ENCODE assay signal across 18 cellular contexts in genomic region chr3:39449796-39450195, GRCh38. TPM values are rescaled to one million over a fixed set of nuclear protein-coding genes. Genes with fewer than 3 reads are reported as not detected.
A peak's percentile ranks its signal among the peaks of the same experiment; 100 is the strongest.
DNase-seq lines count a peak whose midpoint lies in the region; ATAC-seq and TF ChIP-seq lines count a peak whose summit lies in the region.
"Had no signal": no experiment of that assay in that cellular context is flagged by ENCODE, and none has a peak within 500 bp of the region (broad histone marks: within the 10 kb centered on the region; RNA-seq: fewer than 3 reads in every experiment).

No MANE protein-coding gene starts in this region.

- no peak overlapping the region for H3K4me2 ChIP-seq in parathyroid adenoma (ENCODE audit: low read length)
- H3K4me2 ChIP-seq: A549; BLaER1 treated with 17β-estradiol and CSF1 and Interleukin-3, amounts not matched to agents 10 nM and 100 nM had no signal

- H3K4me1 ChIP-seq in endodermal cell (ENCODE audit: control insufficient read depth, insufficient read depth, low read length): no peaks in the 10 kb centered on the region
- H3K4me1 ChIP-seq in parathyroid adenoma: peaks cover 32% of the 10 kb centered on the region
- H3K4me1 ChIP-seq: A549 had no signal

- H3K4me3 Mint-ChIP-seq in endodermal cell: no peak overlapping the region
- H3K4me3 Mint-ChIP-seq: B cell; CD4-positive, alpha-beta T cell; CD8-positive, alpha-beta T cell had no signal

- no peaks in the 10 kb centered on the region for H3K9me3 Mint-ChIP-seq in endodermal cell
- H3K9me3 Mint-ChIP-seq: CD4-positive, alpha-beta T cell; CD8-positive, alpha-beta T cell had no signal

- no peaks in the 10 kb centered on the region for H3K27me3 ChIP-seq in endodermal cell (ENCODE audit: control insufficient read depth, insufficient read depth, low read length, poor library complexity, severe bottlenecking)
- no peaks in the 10 kb centered on the region for H3K27me3 ChIP-seq in parathyroid adenoma (ENCODE audit: control insufficient read depth, insufficient read depth, low read length)
- H3K27me3 ChIP-seq: BLaER1 treated with 17β-estradiol and CSF1 and Interleukin-3, amounts not matched to agents 10 nM and 100 nM had no signal

- no peak for TF ChIP-seq CTCF in endodermal cell (conservative IDR thresholded peaks at IDR 0.05)
- no peak for TF ChIP-seq CTCF in parathyroid adenoma (IDR thresholded peaks at IDR 0.05)

- H3K27me3 Mint-ChIP-seq in endodermal cell (ENCODE audit: insufficient read depth): no peaks in the 10 kb centered on the region

- DNase-seq in endodermal cell (peak; percentile 22), substantia nigra (lab: John Stamatoyannopoulos, UW) (no peak)
- DNase-seq: AML-193; Caco-2; Calu3; CD4-positive, alpha-beta T cell; CD8-positive, alpha-beta T cell; DMS79 treated with DMSO at 0.1 percent for 48 hours; GF-D8 had no signal

- no peak overlapping the region for H3K9ac ChIP-seq in endodermal cell (ENCODE audit: extremely low read depth, low read length, poor library complexity, severe bottlenecking)
- no peak overlapping the region for H3K9ac ChIP-seq in parathyroid adenoma
- H3K9ac ChIP-seq: BLaER1 treated with 17β-estradiol and CSF1 and Interleukin-3, amounts not matched to agents 10 nM and 100 nM had no signal

- H2AFZ ChIP-seq in parathyroid adenoma: no peak overlapping the region

- ATAC-seq in HG02870 (IDR thresholded peaks at IDR 0.05; ENCODE audit: unreplicated experiment) (no peak), GM21619 (IDR thresholded peaks at IDR 0.05; ENCODE audit: unreplicated experiment) (no peak)
- ATAC-seq: A549; CD8-positive, alpha-beta T cell had no signal

- WGBS in endodermal cell (ENCODE audit: insufficient coverage in 1 of 2, insufficient read length in 1 of 2), 2 experiments: 98 to 100% methylated on average over 1 to 3 of the region's 3 CpGs

- H3K4me3 ChIP-seq in endodermal cell (ENCODE audit: low read length) (no peak overlapping the region), parathyroid adenoma (ENCODE audit: low read depth, low read length) (no peak overlapping the region)
- H3K4me3 ChIP-seq: A549; BLaER1 treated with 17β-estradiol and CSF1 and Interleukin-3, amounts not matched to agents 10 nM and 100 nM had no signal

- no peaks in the 10 kb centered on the region for H3K9me3 ChIP-seq in endodermal cell (ENCODE audit: control insufficient read depth, low read length)
- H3K9me3 ChIP-seq in parathyroid adenoma (ENCODE audit: control insufficient read depth, low read length): no peaks in the 10 kb centered on the region
- H3K9me3 ChIP-seq: A549; BLaER1 treated with 17β-estradiol and CSF1 and Interleukin-3, amounts not matched to agents 10 nM and 100 nM; Caco-2 had no signal

- H3K79me2 ChIP-seq in parathyroid adenoma: no peaks in the 10 kb centered on the region

- no peaks in the 10 kb centered on the region for H3K36me3 Mint-ChIP-seq in endodermal cell (ENCODE audit: low read depth)
- H3K36me3 Mint-ChIP-seq: CD8-positive, alpha-beta T cell had no signal

- no peak overlapping the region for H3K27ac Mint-ChIP-seq in endodermal cell
- H3K27ac Mint-ChIP-seq: B cell; CD4-positive, alpha-beta T cell; CD8-positive, alpha-beta T cell had no signal

- peaks cover 13% of the 10 kb centered on the region for H3K4me1 Mint-ChIP-seq in endodermal cell

- H3K36me3 ChIP-seq in endodermal cell (ENCODE audit: control insufficient read depth, insufficient read depth, low read length): no peaks in the 10 kb centered on the region
- no peaks in the 10 kb centered on the region for H3K36me3 ChIP-seq in parathyroid adenoma (ENCODE audit: control insufficient read depth, insufficient read depth, low read length)
- H3K36me3 ChIP-seq: BLaER1 treated with 17β-estradiol and CSF1 and Interleukin-3, amounts not matched to agents 10 nM and 100 nM had no signal

- H3K27ac ChIP-seq in endodermal cell (ENCODE audit: low read depth, low read length): no peak overlapping the region
- peak overlapping the region; percentile 86 for H3K27ac ChIP-seq in parathyroid adenoma
- peak overlapping the region; percentile 42 for H3K27ac ChIP-seq in substantia nigra (ENCODE audit: low read depth, low read length, poor library complexity, severe bottlenecking)
- H3K27ac ChIP-seq: A549; BLaER1 treated with 17β-estradiol and CSF1 and Interleukin-3, amounts not matched to agents 10 nM and 100 nM; C4-2B had no signal

RNA-seq across cellular contexts. Expression of gene MOBP, which starts 17.7 kb away (rescaled TPM):
- 1 to 10 TPM; 2.1 to 7.0 TPM for total RNA-seq in endodermal cell
- 0.85 TPM for polyA plus RNA-seq in endodermal cell (2013, experiment 1 of 2)
- 0.50 TPM for polyA plus RNA-seq in endodermal cell (2013, experiment 2 of 2)
- total RNA-seq: A172; B cell; CD4-positive, alpha-beta T cell; CD8-positive, alpha-beta T cell had no signal
- polyA plus RNA-seq: BJ had no signal

RNA-seq across cellular contexts. Expression of gene RPSA, which starts 43.3 kb away (rescaled TPM):
- 1,000 to 10,000 TPM; 1,584 to 1,777 TPM for total RNA-seq in endodermal cell
- 2,503 TPM for polyA plus RNA-seq in endodermal cell (2013, experiment 1 of 2)
- 2,213 TPM for polyA plus RNA-seq in endodermal cell (2013, experiment 2 of 2)
